In genomic region chr20:50724851-50725721, GRCh38 we compare ENCODE assay signal across 1 cellular context.
TF ChIP-seq lines count a peak whose summit lies in the region.

No MANE protein-coding gene starts in this region.

TF ChIP-seq in K562, 482 proteins besides CTCF, POLR2A, EP300 and RAD21 (continued from another document and continues in another):
- TF ChIP-seq ELK1 (CRISPR knock-in tag; IDR thresholded peaks at IDR 0.05), result no peak
- TF ChIP-seq ZNF57 (CRISPR knock-in tag; IDR thresholded peaks at IDR 0.05), result no peak
- TF ChIP-seq ZNF445 (CRISPR knock-in tag; IDR thresholded peaks at IDR 0.05; ENCODE audit: low read depth), result no peak
- no peak for TF ChIP-seq ZNF655 (CRISPR knock-in tag; IDR thresholded peaks at IDR 0.05)
- TF ChIP-seq JUN (IDR thresholded peaks at IDR 0.05; ENCODE audit: borderline replicate concordance, low read depth, low read length), result peak; percentile 92
- TF ChIP-seq JUN (CRISPR knock-in tag; IDR thresholded peaks at IDR 0.05; ENCODE audit: borderline replicate concordance), result 0 out of 2 replicates have a peak, but pooled peaks have one; percentile 50
- TF ChIP-seq GATA2 (CRISPR knock-in tag; IDR thresholded peaks at IDR 0.05), result no peak
- 0 out of 4 replicates have a peak, but pooled peaks of 1 of the 2 experiments have one; percentile 22 for TF ChIP-seq ZMIZ1 (IDR thresholded peaks at IDR 0.05; ENCODE audit: low read depth in 2 of 2, low read length in 2 of 2)
- TF ChIP-seq ZBED1 (IDR thresholded peaks at IDR 0.05), result no peak
- TF ChIP-seq ZBTB1 (CRISPR knock-in tag; IDR thresholded peaks at IDR 0.05; ENCODE audit: borderline replicate concordance, low read depth), result no peak
- TF ChIP-seq SNIP1 (IDR thresholded peaks at IDR 0.05; ENCODE audit: low read depth), result no peak
- no peak for TF ChIP-seq LCOR (CRISPR knock-in tag; IDR thresholded peaks at IDR 0.05)
- no peak for TF ChIP-seq ZNF696 (CRISPR knock-in tag; conservative IDR thresholded peaks at IDR 0.05)
- no peak for TF ChIP-seq MXD1 (CRISPR knock-in tag; IDR thresholded peaks at IDR 0.05; ENCODE audit: borderline replicate concordance, poor library complexity, severe bottlenecking)
- no peak for TF ChIP-seq ZNF232 (CRISPR knock-in tag; IDR thresholded peaks at IDR 0.05)
- no peak for TF ChIP-seq MCM2 (IDR thresholded peaks at IDR 0.05; ENCODE audit: low read depth)
- no peak; the same call in 1 of the 2 replicates for TF ChIP-seq MYC (IDR thresholded peaks at IDR 0.05; ENCODE audit: low read depth, low read length)
- no peak for TF ChIP-seq MYC (CRISPR knock-in tag; IDR thresholded peaks at IDR 0.05; ENCODE audit: borderline replicate concordance, low read depth)
- TF ChIP-seq SIRT6 (IDR thresholded peaks at IDR 0.05; ENCODE audit: low read depth, low read length), result no peak
- no peak for TF ChIP-seq ZBTB34 (CRISPR knock-in tag; IDR thresholded peaks at IDR 0.05)
- TF ChIP-seq HMBOX1 (IDR thresholded peaks at IDR 0.05), result peak; percentile 91; the same call in 1 of the 2 replicates
- no peak for TF ChIP-seq NELFE (IDR thresholded peaks at IDR 0.05; ENCODE audit: insufficient read depth, insufficient read length)
- peak; percentile 77; the same call in 1 of the 2 replicates for TF ChIP-seq GATAD2A (IDR thresholded peaks at IDR 0.05)
- no peak for TF ChIP-seq ZNF184 (CRISPR knock-in tag; IDR thresholded peaks at IDR 0.05)
- TF ChIP-seq ZNF324 (CRISPR knock-in tag; IDR thresholded peaks at IDR 0.05), result no peak
- peak; percentile 32; the same call in 1 of the 2 replicates for TF ChIP-seq SMARCC2 (IDR thresholded peaks at IDR 0.05; ENCODE audit: low read depth)
- TF ChIP-seq RNF219 (CRISPR knock-in tag; IDR thresholded peaks at IDR 0.05), result no peak
- TF ChIP-seq E2F5 (CRISPR knock-in tag; IDR thresholded peaks at IDR 0.05), result no peak
- no peak for TF ChIP-seq NCOA6 (IDR thresholded peaks at IDR 0.05)
- no peak for TF ChIP-seq AFF1 (IDR thresholded peaks at IDR 0.05; ENCODE audit: low read depth in 1 of 2, partially characterized antibody in 2 of 2)
- peak; percentile 77 for TF ChIP-seq MTA1 (IDR thresholded peaks at IDR 0.05; ENCODE audit: borderline replicate concordance)
- TF ChIP-seq CBFA2T3 (IDR thresholded peaks at IDR 0.05), result peak; percentile 62
- no peak for TF ChIP-seq POLR2B (IDR thresholded peaks at IDR 0.05; ENCODE audit: low read depth, partially characterized antibody)
- no peak for TF ChIP-seq CBFB (CRISPR knock-in tag; IDR thresholded peaks at IDR 0.05)
- TF ChIP-seq ZBTB5 (IDR thresholded peaks at IDR 0.05), result no peak
- no peak for TF ChIP-seq ELF2 (CRISPR knock-in tag; IDR thresholded peaks at IDR 0.05)
- TF ChIP-seq BDP1 (IDR thresholded peaks at IDR 0.05; ENCODE audit: insufficient read depth, insufficient read length), result no peak
